Comparison of ENCODE assay signal across 34 cellular contexts in genomic region chr5:111432828-111433536, GRCh38.
DNase-seq lines count a peak whose midpoint lies in the region; ATAC-seq, FAIRE-seq and TF ChIP-seq lines count a peak whose summit lies in the region.
"Had no signal": no experiment of that assay in that cellular context is flagged by ENCODE, and none has a peak within 500 bp of the region (broad histone marks: within the 10 kb centered on the region; RNA-seq: fewer than 3 reads in every experiment).

No MANE protein-coding gene starts in this region.

- H3K4ac ChIP-seq in mesenchymal stem cell (ENCODE audit: low read depth in 1 of 2, low read length in 2 of 2) = no peak overlapping the region

- H2BK12ac ChIP-seq in mesenchymal stem cell (ENCODE audit: low read length in 2 of 2) = no peak overlapping the region

- H3K14ac ChIP-seq in mesenchymal stem cell (ENCODE audit: low read length in 2 of 2) = no peak overlapping the region

- peaks cover 2% of the 10 kb centered on the region for H3K9me3 ChIP-seq in mesenchymal stem cell (ENCODE audit: control insufficient read depth, low read length)
- H3K9me3 ChIP-seq in left lung = no peaks in the 10 kb centered on the region
- no peaks in the 10 kb centered on the region for H3K9me3 ChIP-seq in pancreas
- H3K9me3 ChIP-seq: BE2C, HAP-1, suprapubic skin had no signal

- H3K4me1 Mint-ChIP-seq in HFFc6 (ENCODE audit: low read depth) = peaks cover 20% of the 10 kb centered on the region

- in situ Hi-C loops in brain microvascular endothelial cell (cut with HindIII; ENCODE audit: low pct_ligation_motif_present, low sequenced_read_pairs) = no loop called here

- H3K27ac ChIP-seq in brain microvascular endothelial cell (peak overlapping the region; percentile 15), mesenchymal stem cell (ENCODE audit: low read length, poor library complexity, severe bottlenecking) (no peak overlapping the region), left lung (no peak overlapping the region), pancreas (no peak overlapping the region)
- H3K27ac ChIP-seq: coronary artery, hepatocyte, parathyroid adenoma, suprapubic skin, VCaP had no signal

- H2BK15ac ChIP-seq in mesenchymal stem cell (ENCODE audit: low read depth, poor library complexity, severe bottlenecking) = no peak overlapping the region

- H3K27me3 Mint-ChIP-seq in HFFc6 (ENCODE audit: insufficient read depth) = no peaks in the 10 kb centered on the region; the same call in 1 of the 2 replicates
- H3K27me3 Mint-ChIP-seq: activated CD4-positive, alpha-beta T cell treated with anti-CD3 and anti-CD28 coated beads for 36 hours; activated naive CD4-positive, alpha-beta T cell treated with anti-CD3 and anti-CD28 coated beads, Interleukin-2, amount 50 U/mL, for 24 hours; effector memory CD8-positive, alpha-beta T cell had no signal

- H3K9me3 Mint-ChIP-seq in HFFc6 = no peaks in the 10 kb centered on the region
- H3K9me3 Mint-ChIP-seq: effector memory CD8-positive, alpha-beta T cell had no signal

- H3K18ac ChIP-seq in mesenchymal stem cell (ENCODE audit: low read depth in 1 of 2, low read length in 2 of 2) = no peak overlapping the region

- no peak overlapping the region for H3K4me3 Mint-ChIP-seq in HFFc6
- H3K4me3 Mint-ChIP-seq: activated CD4-positive, alpha-beta T cell treated with anti-CD3 and anti-CD28 coated beads for 36 hours; activated naive CD4-positive, alpha-beta T cell treated with anti-CD3 and anti-CD28 coated beads, Interleukin-2, amount 50 U/mL, for 24 hours; effector memory CD8-positive, alpha-beta T cell had no signal

- DNase-seq in AG10803 (ENCODE audit: low read depth) (peak; percentile 10), HFFc6 (peak; percentile 37), brain microvascular endothelial cell (peak; percentile 43), mesenchymal stem cell (no peak), left lung (no peak), C1 segment of cervical spinal cord (lab: John Stamatoyannopoulos, UW) (no peak), pancreas (no peak), NOMO-1 (lab: John Stamatoyannopoulos, UW; ENCODE audit: unreplicated experiment in 2 of 2) (no peak)
- DNase-seq: activated CD4-positive, alpha-beta T cell treated with anti-CD3 and anti-CD28 coated beads for 36 hours; activated CD8-positive, alpha-beta memory T cell treated with anti-CD3 and anti-CD28 coated beads for 24 hours; activated T-cell treated with anti-CD3 and anti-CD28 coated beads for 4 hours; aorta; BE2C; caudate nucleus; effector memory CD8-positive, alpha-beta T cell; erythroblast; NCI-H146; NCI-H446; NCI-H774; SHP77 treated with DMSO at 0.1 percent for 48 hours; stimulated activated naive CD4-positive, alpha-beta T cell treated with Interleukin-2 at 50 U/mL for 16 hours; SW 1271; T-helper 9 cell had no signal

- H3K36me3 ChIP-seq in brain microvascular endothelial cell (replicated peaks) (no peaks in the 10 kb centered on the region), mesenchymal stem cell (ENCODE audit: control insufficient read depth in 1 of 2, insufficient read depth in 2 of 2, low read depth in 1 of 2, low read length in 2 of 2) (no peaks in the 10 kb centered on the region), left lung (no peaks in the 10 kb centered on the region), pancreas (no peaks in the 10 kb centered on the region)
- H3K36me3 ChIP-seq: HAP-1, suprapubic skin had no signal

- ATAC-seq in left lung (no peak), pancreas (no peak)
- ATAC-seq: activated CD4-positive, alpha-beta T cell treated with anti-CD3 and anti-CD28 coated beads for 36 hours; effector memory CD8-positive, alpha-beta T cell had no signal

- no peak overlapping the region for H3K4me2 ChIP-seq in mesenchymal stem cell (ENCODE audit: low read length, poor library complexity, severe bottlenecking)
- H3K4me2 ChIP-seq: hepatocyte, smooth muscle cell had no signal

- no peak overlapping the region for H2BK120ac ChIP-seq in mesenchymal stem cell (ENCODE audit: low read depth, low read length)

- H2AK5ac ChIP-seq in mesenchymal stem cell (ENCODE audit: low read length, severe bottlenecking) = no peak overlapping the region

- no peak for FAIRE-seq in pancreas (lab: Jason Lieb, UNC)
- FAIRE-seq: frontal cortex, RCC 7860 had no signal

- TF ChIP-seq CTCF in AG10803 (conservative IDR thresholded peaks at IDR 0.05; ENCODE audit: low read length) (no peak), HFFc6 (IDR thresholded peaks at IDR 0.05) (no peak), brain microvascular endothelial cell (IDR thresholded peaks at IDR 0.05; ENCODE audit: low read depth, low read length, missing control alignments) (no peak), left lung (IDR thresholded peaks at IDR 0.05) (no peak), pancreas (IDR thresholded peaks at IDR 0.05) (no peak)

- no peak overlapping the region for H4K8ac ChIP-seq in mesenchymal stem cell (ENCODE audit: low read length)

- peak overlapping the region; percentile 2 for H3K9ac ChIP-seq in mesenchymal stem cell (ENCODE audit: low read length)
- H3K9ac ChIP-seq: parathyroid adenoma had no signal

- no peak overlapping the region for H3K23ac ChIP-seq in mesenchymal stem cell (ENCODE audit: low read length in 2 of 2)

- H4K91ac ChIP-seq in mesenchymal stem cell (ENCODE audit: low read length) = no peak overlapping the region

- no peaks in the 10 kb centered on the region for H3K4me1 ChIP-seq in mesenchymal stem cell (ENCODE audit: control insufficient read depth, insufficient read depth, low read depth, low read length)
- no peaks in the 10 kb centered on the region for H3K4me1 ChIP-seq in left lung
- H3K4me1 ChIP-seq in pancreas = no peaks in the 10 kb centered on the region
- H3K4me1 ChIP-seq: BE2C, HAP-1, parathyroid adenoma, suprapubic skin had no signal

- no peaks in the 10 kb centered on the region for H3K36me3 Mint-ChIP-seq in HFFc6 (ENCODE audit: low read depth)

- intact Hi-C loops in left lung (cut with DNase I) = no loop called here
- intact Hi-C loops in pancreas (cut with DNase I) = no loop called here

- no peak overlapping the region for H2AFZ ChIP-seq in mesenchymal stem cell (ENCODE audit: low read depth, low read length)
- H2AFZ ChIP-seq: hepatocyte, parathyroid adenoma had no signal

- no peaks in the 10 kb centered on the region for H3K79me1 ChIP-seq in mesenchymal stem cell (replicated peaks; ENCODE audit: low read length, poor library complexity, severe bottlenecking)

- H3K27me3 ChIP-seq in brain microvascular endothelial cell (replicated peaks) = no peaks in the 10 kb centered on the region
- no peaks in the 10 kb centered on the region for H3K27me3 ChIP-seq in mesenchymal stem cell (ENCODE audit: control insufficient read depth in 1 of 2, insufficient read depth in 1 of 2, low read length in 2 of 2)
- H3K27me3 ChIP-seq in left lung = no peaks in the 10 kb centered on the region
- H3K27me3 ChIP-seq in pancreas = no peaks in the 10 kb centered on the region
- H3K27me3 ChIP-seq: BE2C, hepatocyte, suprapubic skin had no signal

- H3K27ac Mint-ChIP-seq in HFFc6 = peak overlapping the region; percentile 42; the same call in 1 of the 2 replicates
- H3K27ac Mint-ChIP-seq: activated CD4-positive, alpha-beta T cell treated with anti-CD3 and anti-CD28 coated beads for 36 hours; activated naive CD4-positive, alpha-beta T cell treated with anti-CD3 and anti-CD28 coated beads, Interleukin-2, amount 50 U/mL, for 24 hours; activated T-helper 2 cell treated with anti-CD3 and anti-CD28 coated beads, Interferon-gamma antibody, Interleukin-2, Interleukin-4, amounts not matched to agents 10 μg/mL and 5 μg/mL and 100 μg/mL, durations not matched to agents 14 hours and 24 hours and 36 hours; effector memory CD8-positive, alpha-beta T cell had no signal

- H2BK5ac ChIP-seq in mesenchymal stem cell (ENCODE audit: low read depth, low read length, poor library complexity, severe bottlenecking) = no peak overlapping the region

- H3K4me3 ChIP-seq in AG10803 (ENCODE audit: low read length) = no peak overlapping the region
- H3K4me3 ChIP-seq in brain microvascular endothelial cell (ENCODE audit: low read depth, low read length) = no peak overlapping the region
- H3K4me3 ChIP-seq in mesenchymal stem cell (ENCODE audit: insufficient read depth in 1 of 2, low read depth in 1 of 2, low read length in 2 of 2) = no peak overlapping the region
- H3K4me3 ChIP-seq in left lung = no peak overlapping the region
- H3K4me3 ChIP-seq in pancreas = no peak overlapping the region
- H3K4me3 ChIP-seq: coronary artery, HAP-1, hepatocyte, smooth muscle cell, suprapubic skin had no signal

Comparison
In these comparisons a context has a peak if more than half of its experiments do, and no peak if none do; other contexts are left out.
1. DNase-seq: peak in AG10803 (single experiment), HFFc6 (single experiment) and brain microvascular endothelial cell (single experiment); none in mesenchymal stem cell (single experiment), left lung (0 of 2), C1 segment of cervical spinal cord (0 of 14), pancreas (0 of 6) and NOMO-1 (0 of 2).